In the genomic region with DNA sequence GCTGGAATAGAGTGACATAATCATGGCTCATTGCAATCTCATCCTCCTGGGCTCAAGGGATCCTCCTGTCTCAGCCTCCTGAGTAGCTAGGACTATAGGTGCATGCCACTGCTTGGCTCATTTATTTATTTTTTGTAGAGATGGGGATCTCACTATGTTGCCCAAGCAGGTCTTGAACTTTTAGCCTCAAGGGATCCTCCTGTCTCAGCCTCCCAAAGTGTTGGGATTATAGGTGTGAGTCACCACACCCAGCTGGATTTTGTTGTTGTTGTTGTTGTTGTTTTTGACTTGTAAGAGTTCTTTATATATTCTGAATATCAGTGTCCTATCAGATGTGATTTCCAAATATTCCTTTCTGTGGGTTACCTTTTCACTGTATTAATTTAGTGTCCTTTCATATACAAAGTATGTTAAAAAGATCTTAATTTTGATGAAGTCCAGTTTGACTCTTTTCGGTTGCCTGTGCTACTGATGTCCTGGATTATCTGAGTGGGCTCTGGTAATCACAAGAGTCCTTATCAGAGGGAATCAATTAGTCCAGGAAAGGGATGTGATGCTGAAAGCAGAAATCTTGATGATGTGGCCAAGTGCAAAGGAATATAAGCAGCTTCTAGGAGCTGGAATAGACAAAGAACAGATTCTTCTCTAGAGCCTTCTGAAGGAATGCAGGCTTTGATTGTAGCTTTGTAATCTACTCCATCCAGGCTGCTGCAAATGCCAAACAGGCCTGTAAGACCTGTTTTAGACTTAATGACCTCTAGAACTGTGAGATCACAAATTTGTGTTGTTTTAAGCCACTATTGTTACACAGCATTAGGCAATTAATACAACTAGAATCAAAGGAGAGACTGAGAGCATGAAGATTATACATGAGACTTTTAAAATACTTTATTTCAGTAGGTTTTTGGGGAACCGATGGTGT, we compare ENCODE assay signal across 1 cellular context.
TF ChIP-seq lines count a peak whose summit lies in the region.

No MANE protein-coding gene starts in this region.

TF ChIP-seq in IMR-90, 13 proteins besides CTCF, POLR2A, EP300 and RAD21:
- TF ChIP-seq RFX5 (IDR thresholded peaks at IDR 0.05; ENCODE audit: low read depth, low read length), result no peak
- no peak for TF ChIP-seq ELK1 (IDR thresholded peaks at IDR 0.05; ENCODE audit: borderline replicate concordance, low read depth, low read length)
- no peak for TF ChIP-seq MXI1 (IDR thresholded peaks at IDR 0.05; ENCODE audit: borderline replicate concordance, low read depth, low read length)
- no peak for TF ChIP-seq RCOR1 (IDR thresholded peaks at IDR 0.05; ENCODE audit: insufficient replicate concordance, low read length)
- TF ChIP-seq SMC3 (IDR thresholded peaks at IDR 0.05; ENCODE audit: low read depth, low read length), result no peak
- TF ChIP-seq MAFK (IDR thresholded peaks at IDR 0.05; ENCODE audit: low read depth, low read length), result no peak
- no peak for TF ChIP-seq MAZ (IDR thresholded peaks at IDR 0.05; ENCODE audit: borderline replicate concordance, low read depth, low read length)
- no peak for TF ChIP-seq FOS (IDR thresholded peaks at IDR 0.05; ENCODE audit: low read depth, low read length)
- no peak for TF ChIP-seq CEBPB (IDR thresholded peaks at IDR 0.05; ENCODE audit: low read depth, low read length)
- no peak for TF ChIP-seq NFE2L2 (IDR thresholded peaks at IDR 0.05; ENCODE audit: low read depth, low read length)
- TF ChIP-seq USF2 (IDR thresholded peaks at IDR 0.05; ENCODE audit: low read depth, low read length), result no peak
- TF ChIP-seq BHLHE40 (IDR thresholded peaks at IDR 0.05; ENCODE audit: low read depth, low read length), result no peak
- TF ChIP-seq CHD1 (IDR thresholded peaks at IDR 0.05; ENCODE audit: low read depth, low read length), result no peak
